Comparison of ENCODE assay signal across 16 cellular contexts in genomic region chr6:151731313-151731712, GRCh38.
DNase-seq lines count a peak whose midpoint lies in the region; ATAC-seq and TF ChIP-seq lines count a peak whose summit lies in the region.
"Had no signal": no experiment of that assay in that cellular context is flagged by ENCODE, and none has a peak within 500 bp of the region (broad histone marks: within the 10 kb centered on the region; RNA-seq: fewer than 3 reads in every experiment).

No MANE protein-coding gene starts in this region.

- H3K9me2 ChIP-seq in Karpas-422 (replicated peaks; ENCODE audit: insufficient read depth, low read length) (no peaks in the 10 kb centered on the region), PC-9 (ENCODE audit: insufficient read depth) (no peaks in the 10 kb centered on the region; the same call in 1 of the 2 replicates)

- H3K36me3 ChIP-seq in ACC112 (ENCODE audit: insufficient read depth, low read length) (no peaks in the 10 kb centered on the region), Karpas-422 (ENCODE audit: insufficient read depth, low read length) (peaks cover 27% of the 10 kb centered on the region), PC-9 (ENCODE audit: low read depth) (no peaks in the 10 kb centered on the region), skeletal muscle tissue (ENCODE audit: control insufficient read depth in 3 of 3, insufficient read depth in 3 of 3, low read length in 3 of 3) (no peaks in the 10 kb centered on the region), neural progenitor cell (no peaks in the 10 kb centered on the region)
- H3K36me3 ChIP-seq: HAP-1 had no signal

- peak overlapping the region; percentile 74 for H3K9ac ChIP-seq in Karpas-422 (ENCODE audit: low read length)
- no peak overlapping the region for H3K9ac ChIP-seq in skeletal muscle tissue (ENCODE audit: low read depth in 1 of 3, low read length in 3 of 3)
- no peak overlapping the region for H3K9ac ChIP-seq in neural progenitor cell
- H3K9ac ChIP-seq: GM23248 had no signal

- H3K9me3 ChIP-seq in Karpas-422 (ENCODE audit: low read length) (0 out of 2 replicates have a peak, but pooled peaks cover 4% of the 10 kb centered on the region), PC-9 (ENCODE audit: insufficient read depth, low read depth) (no peaks in the 10 kb centered on the region), skeletal muscle tissue (ENCODE audit: control insufficient read depth in 3 of 3, low read length in 3 of 3) (peaks cover 0 to 2% (median 0%) of the 10 kb centered on the region in 3 donors), neural progenitor cell (ENCODE audit: low read depth) (no peaks in the 10 kb centered on the region)
- H3K9me3 ChIP-seq: Caco-2, HAP-1 had no signal

- no peak overlapping the region for H3K4me3 Mint-ChIP-seq in neural progenitor cell
- H3K4me3 Mint-ChIP-seq: CD4-positive, alpha-beta T cell had no signal

- no peak for TF ChIP-seq CTCF in PC-9 (conservative IDR thresholded peaks at IDR 0.05)
- TF ChIP-seq CTCF in neural progenitor cell (IDR thresholded peaks at IDR 0.05): no peak

- ATAC-seq in HG02840 (IDR thresholded peaks at IDR 0.05; ENCODE audit: low FRiP score, unreplicated experiment): no peak

- H3K4me2 ChIP-seq in Karpas-422 (ENCODE audit: low read depth, low read length, poor library complexity, severe bottlenecking): peak overlapping the region; percentile 74
- 0 out of 2 replicates have a peak overlapping the region, but pooled peaks have one; percentile 36 for H3K4me2 ChIP-seq in PC-9
- no peak overlapping the region for H3K4me2 ChIP-seq in neural progenitor cell

- no TSS peak for BruUV-seq in PC-9 (replicated peaks; lab: Mats Ljungman, UMichigan)

- H3K4me3 ChIP-seq in ACC112 (ENCODE audit: low read depth, low read length) (0 out of 2 replicates have a peak overlapping the region, but pooled peaks have one; percentile 9), Karpas-422 (ENCODE audit: low read length) (peak overlapping the region; percentile 48), PC-9 (no peak overlapping the region), skeletal muscle tissue (ENCODE audit: low read length in 3 of 3) (peak overlapping the region in 2 of 3 donors; percentile 35 to 51), neural progenitor cell (no peak overlapping the region)
- H3K4me3 ChIP-seq: GM23248, HAP-1 had no signal

- H3K4me1 ChIP-seq in ACC112 (ENCODE audit: control insufficient read depth, insufficient read depth, low read length, unreplicated experiment): no peaks in the 10 kb centered on the region
- H3K4me1 ChIP-seq in Karpas-422 (ENCODE audit: low read length): peaks cover 76% of the 10 kb centered on the region
- H3K4me1 ChIP-seq in PC-9 (replicated peaks; ENCODE audit: insufficient read depth): no peaks in the 10 kb centered on the region
- H3K4me1 ChIP-seq in skeletal muscle tissue (ENCODE audit: control insufficient read depth in 3 of 3, insufficient read depth in 3 of 3, low read length in 3 of 3): peaks cover 0 to 2% (median 0%) of the 10 kb centered on the region in 3 donors
- H3K4me1 ChIP-seq in neural progenitor cell: no peaks in the 10 kb centered on the region
- H3K4me1 ChIP-seq: Caco-2, HAP-1 had no signal

- H2AFZ ChIP-seq in ACC112 (ENCODE audit: low read length, unreplicated experiment): no peak overlapping the region
- no peak overlapping the region for H2AFZ ChIP-seq in Karpas-422 (ENCODE audit: low read length)
- no peak overlapping the region for H2AFZ ChIP-seq in PC-9
- H2AFZ ChIP-seq in neural progenitor cell (replicated peaks): no peak overlapping the region
- H2AFZ ChIP-seq: GM23248 had no signal

- H3F3A ChIP-seq in PC-9 (ENCODE audit: insufficient read depth, low read depth) (no peaks in the 10 kb centered on the region), neural progenitor cell (ENCODE audit: low read depth) (no peaks in the 10 kb centered on the region)

- peaks cover 6% of the 10 kb centered on the region for H3K27me3 Mint-ChIP-seq in neural progenitor cell (ENCODE audit: insufficient read depth, low read depth)
- H3K27me3 Mint-ChIP-seq: CD4-positive, alpha-beta T cell had no signal

- H3K27me3 ChIP-seq in ACC112 (ENCODE audit: insufficient read depth, low read length): no peaks in the 10 kb centered on the region
- H3K27me3 ChIP-seq in Karpas-422 (ENCODE audit: low read length): no peaks in the 10 kb centered on the region
- no peaks in the 10 kb centered on the region for H3K27me3 ChIP-seq in PC-9 (ENCODE audit: insufficient read depth, low read depth)
- no peaks in the 10 kb centered on the region for H3K27me3 ChIP-seq in skeletal muscle tissue (ENCODE audit: control insufficient read depth in 3 of 3, insufficient read depth in 3 of 3, low read length in 3 of 3)
- no peaks in the 10 kb centered on the region for H3K27me3 ChIP-seq in neural progenitor cell

- peaks cover 3% of the 10 kb centered on the region for H3K9me3 Mint-ChIP-seq in neural progenitor cell
- H3K9me3 Mint-ChIP-seq: CD4-positive, alpha-beta T cell had no signal

- H3K4me1 Mint-ChIP-seq in neural progenitor cell: peaks cover 13% of the 10 kb centered on the region

- H4K20me1 ChIP-seq in Karpas-422 (ENCODE audit: insufficient read depth, low read depth, low read length) (no peaks in the 10 kb centered on the region), PC-9 (ENCODE audit: insufficient read depth) (no peaks in the 10 kb centered on the region; the same call in 1 of the 2 replicates), neural progenitor cell (ENCODE audit: low read depth) (no peaks in the 10 kb centered on the region)

- CTCF ChIA-PET in PC-9 (lab: Charles Lee): no interaction called here

- DNase-seq in Karpas-422 (no peak), PC-9 (no peak), neural progenitor cell (ENCODE audit: low spot score) (no peak)
- no peak for DNase-seq in activated effector memory CD4-positive, alpha-beta T cell treated with anti-CD3 and anti-CD28 coated beads, Interleukin-2, amount 50 U/mL, for 16 hours
- DNase-seq: AML-193; Caco-2; CD4-positive, alpha-beta T cell; DMS153; DMS79; GDM1; GM23248 had no signal

- H3K36me3 Mint-ChIP-seq in neural progenitor cell: no peaks in the 10 kb centered on the region

- no peak overlapping the region for H3K27ac Mint-ChIP-seq in neural progenitor cell
- H3K27ac Mint-ChIP-seq: CD4-positive, alpha-beta T cell had no signal

- intact Hi-C loops in PC-9 (cut with micrococcal nuclease; ENCODE audit: unreplicated experiment): no loop called here

- POLR2A ChIA-PET in PC-9 (lab: Charles Lee; ENCODE audit: unreplicated experiment): no interaction called here

- no peaks in the 10 kb centered on the region for H3K79me2 ChIP-seq in ACC112 (ENCODE audit: control insufficient read depth, insufficient read depth, low read length, unreplicated experiment)
- peaks cover 11% of the 10 kb centered on the region; the same call in 1 of the 2 replicates for H3K79me2 ChIP-seq in Karpas-422 (ENCODE audit: low read length)
- no peaks in the 10 kb centered on the region for H3K79me2 ChIP-seq in PC-9 (ENCODE audit: low read depth)
- H3K79me2 ChIP-seq in neural progenitor cell (ENCODE audit: low read depth): no peaks in the 10 kb centered on the region

- H3K27ac ChIP-seq in ACC112 (ENCODE audit: low read depth, low read length) (no peak overlapping the region), Karpas-422 (ENCODE audit: low read length) (peak overlapping the region; percentile 99), PC-9 (no peak overlapping the region), skeletal muscle tissue (ENCODE audit: low read depth, low read length) (peak overlapping the region; percentile 48), neural progenitor cell (no peak overlapping the region)
- H3K27ac ChIP-seq: C4-2B, GM23248 had no signal

Comparison
In these comparisons a context has a peak if more than half of its experiments do, and no peak if none do; other contexts are left out.
1. H3K27ac ChIP-seq: peak in Karpas-422 (single experiment) and skeletal muscle tissue (single experiment); none in ACC112 (single experiment), PC-9 (single experiment) and neural progenitor cell (single experiment).
2. H3K4me3 ChIP-seq: peak in ACC112 (single experiment), Karpas-422 (single experiment) and skeletal muscle tissue (2 of 3); none in PC-9 (single experiment) and neural progenitor cell (single experiment).